8 cellular contexts compared by ENCODE assay signal in genomic region chr21:37366488-37367300, GRCh38. TPM values are rescaled to one million over a fixed set of nuclear protein-coding genes. Genes with fewer than 3 reads are reported as not detected.
DNase-seq lines count a peak whose midpoint lies in the region; ATAC-seq and TF ChIP-seq lines count a peak whose summit lies in the region.

Gene DYRK1A (plus strand): TSS chr21:37366773. CDS start chr21:37420375, 53,602 bp downstream.

- H3K27ac ChIP-seq in caudate nucleus (ENCODE audit: low read depth, low read length): peak within 1 kb of the TSS; percentile 99

- H3K27ac Mint-ChIP-seq in activated B cell treated with CpG ODN at 0.5 μM for 24 hours (peak within 1 kb of the TSS; percentile 99), immature natural killer cell (peak within 1 kb of the TSS; percentile 99 to 100 (median 100))

- H3K9me3 Mint-ChIP-seq in activated B cell treated with CpG ODN at 0.5 μM for 24 hours (no peaks in the 10 kb centered on the region), immature natural killer cell (no peaks in the 10 kb centered on the region)

- TF ChIP-seq POLR2A in GM18951 (IDR thresholded peaks at IDR 0.05; ENCODE audit: extremely low read depth, insufficient read depth, insufficient read length): peak; percentile 71

- intact Hi-C loops in activated B cell treated with CpG ODN at 0.5 μM for 24 hours (cut with micrococcal nuclease): loop anchor here (1.0 to 10.0 kb wide), 9 partner anchors 69 to 1816 kb away; partner anchors contain the start of genes HLCS, PIGP, PSMG1 and TTC3

- in situ Hi-C loops in GM18951 (cut with MboI; ENCODE audit: low sequenced_read_pairs, unreplicated experiment): no loop called here

- H3K27me3 Mint-ChIP-seq in activated B cell treated with CpG ODN at 0.5 μM for 24 hours (no peaks in the 10 kb centered on the region), immature natural killer cell (ENCODE audit: low read depth in 3 of 3) (peaks cover 12 to 35% (median 17%) of the 10 kb centered on the region in 3 donors)

- DNase-seq in AG08395 (ENCODE audit: low spot score): peak; percentile 99
- DNase-seq in NCI-H345 (lab: John Stamatoyannopoulos, UW): peak; percentile 100
- DNase-seq in activated B cell treated with CpG ODN at 0.5 μM for 24 hours: peak; percentile 97
- peak; percentile 89 to 99 (median 98) for DNase-seq in caudate nucleus (lab: John Stamatoyannopoulos, UW)
- DNase-seq in immature natural killer cell: peak; percentile 99
- DNase-seq in smooth muscle cell of the brain vasculature (ENCODE audit: low read depth, low spot score): peak; percentile 100

- peaks cover 10% of the 10 kb centered on the region for H3K36me3 Mint-ChIP-seq in activated B cell treated with CpG ODN at 0.5 μM for 24 hours (ENCODE audit: low read depth)
- H3K36me3 Mint-ChIP-seq in immature natural killer cell: peaks cover 0 to 5% (median 4%) of the 10 kb centered on the region in 3 donors

- TF ChIP-seq CTCF in activated B cell treated with CpG ODN at 0.5 μM for 24 hours (IDR thresholded peaks at IDR 0.05): no peak

- H3K4me3 Mint-ChIP-seq in activated B cell treated with CpG ODN at 0.5 μM for 24 hours (peak within 1 kb of the TSS; percentile 99), immature natural killer cell (peak within 1 kb of the TSS; percentile 97 to 100 (median 100))

- ATAC-seq in HG03196 (IDR thresholded peaks at IDR 0.05; ENCODE audit: unreplicated experiment): peak; percentile 60
- peak; percentile 82 for ATAC-seq in activated B cell treated with CpG ODN at 0.5 μM for 24 hours (ENCODE audit: low read depth)

- CTCF ChIA-PET in activated B cell treated with CpG ODN at 0.5 μM for 24 hours (lab: Charles Lee): no interaction called here

- POLR2A ChIA-PET in activated B cell treated with CpG ODN at 0.5 μM for 24 hours (lab: Charles Lee): interaction anchor here (0.6 to 2.9 kb wide), 24 partner anchors 8 to 1817 kb away, joined by 3 to 82 read pairs (median 4); partner anchors contain the start of genes MORC3, PSMG1 and VPS26C

- H3K4me1 Mint-ChIP-seq in activated B cell treated with CpG ODN at 0.5 μM for 24 hours (peaks cover 52% of the 10 kb centered on the region), immature natural killer cell (peaks cover 47% of the 10 kb centered on the region in 2 donors)

RNA-seq across cellular contexts. Expression of gene DYRK1A, which starts in this region (rescaled TPM):
- 93.4 and 99.9 TPM in 2 replicates for total RNA-seq in activated B cell treated with CpG ODN at 0.5 μM for 24 hours
- polyA plus RNA-seq in immature natural killer cell: 1 to 10 TPM; 1.8 to 4.8 (median 4.0) TPM

Comparison
In these comparisons a context has a peak if more than half of its experiments do, and no peak if none do; other contexts are left out.
1. Peak in every context shown above with its lines: DNase-seq, ATAC-seq and H3K27ac ChIP-seq.